ENCODE assay signal across 1 cellular context in genomic region chr2:85961754-85962153, GRCh38.
TF ChIP-seq lines count a peak whose summit lies in the region.

No MANE protein-coding gene starts in this region.

TF ChIP-seq in HepG2, 621 proteins besides CTCF, POLR2A, EP300 and RAD21 (continued from another document):
- no peak for TF ChIP-seq ZBTB25 (CRISPR knock-in tag; IDR thresholded peaks at IDR 0.05)
- TF ChIP-seq ZBTB7A (CRISPR knock-in tag; IDR thresholded peaks at IDR 0.05), result no peak
- TF ChIP-seq ZMAT5 (CRISPR knock-in tag; IDR thresholded peaks at IDR 0.05; ENCODE audit: borderline replicate concordance, low read depth), result no peak
- TF ChIP-seq ATRX (CRISPR knock-in tag; IDR thresholded peaks at IDR 0.05; ENCODE audit: borderline replicate concordance), result no peak
- no peak for TF ChIP-seq ZNF142 (CRISPR knock-in tag; IDR thresholded peaks at IDR 0.05)
